Comparison of ENCODE assay signal across 25 cellular contexts in genomic region chr9:134284273-134284672, GRCh38. TPM values are rescaled to one million over a fixed set of nuclear protein-coding genes. Genes with fewer than 3 reads are reported as not detected.
A peak's percentile ranks its signal among the peaks of the same experiment; 100 is the strongest.
DNase-seq lines count a peak whose midpoint lies in the region; ATAC-seq and TF ChIP-seq lines count a peak whose summit lies in the region.
"Had no signal": no experiment of that assay in that cellular context is flagged by ENCODE, and none has a peak within 500 bp of the region (broad histone marks: within the 10 kb centered on the region; RNA-seq: fewer than 3 reads in every experiment).

No MANE protein-coding gene starts in this region.

- peak; percentile 29 for DNase-seq in SK-N-SH
- peak; percentile 56 for DNase-seq in astrocyte of the hippocampus (ENCODE audit: low read depth, low spot score)
- peak; percentile 64 to 88 (median 80) for DNase-seq in right cardiac atrium
- DNase-seq in thyroid gland: peak; percentile 94 to 98
- DNase-seq in trophoblast cell: no peak
- DNase-seq in activated CD4-positive, alpha-beta T cell treated with anti-CD3 and anti-CD28 coated beads for 36 hours: no peak
- no peak for DNase-seq in progenitor cell of endocrine pancreas (ENCODE audit: low spot score, unreplicated experiment)
- DNase-seq: 8988T; activated CD4-positive, alpha-beta T cell treated with anti-CD3 and anti-CD28 coated beads, Interleukin-2, amount 50 U/mL, for 1 hour; AML-193; DMS79; effector CD4-positive, alpha-beta T cell; KG1; mesendoderm; naive B cell; NCI-H187; NCI-H2227 treated with DMSO at 0.1 percent for 48 hours; OCI-M1; SIG-M5; stimulated activated CD4-positive, alpha-beta T cell treated with anti-CD3 and anti-CD28 coated beads, Interleukin-1b, Interleukin-23, amount 100 ng/mL, for 48 hours had no signal

- 89% methylated on average over 3 of the region's 9 CpGs for WGBS in SK-N-SH (ENCODE audit: low lambda C conversion rate)
- 73% methylated on average over 9 of the region's 9 CpGs for whole genome bisulfite sequencing in right cardiac atrium
- WGBS in thyroid gland, 2 donors: 59 to 90% methylated on average over 2 to 9 of the region's 9 CpGs
- WGBS in trophoblast cell (ENCODE audit: extremely low coverage, insufficient coverage, insufficient read length): no CpG with 5 or more reads among the region's 9 CpGs

- no peak overlapping the region for H3K18ac ChIP-seq in trophoblast cell (ENCODE audit: low read length)

- H3K9ac ChIP-seq in SK-N-SH (no peak overlapping the region), trophoblast cell (ENCODE audit: low read length) (no peak overlapping the region)

- no peak overlapping the region for H4K12ac ChIP-seq in trophoblast cell (ENCODE audit: low read depth, low read length)

- POLR2A ChIA-PET in SK-N-SH (lab: Yijun Ruan, JAX): no interaction called here
- POLR2A ChIA-PET in activated CD4-positive, alpha-beta T cell treated with anti-CD3 and anti-CD28 coated beads for 36 hours (lab: Charles Lee): no interaction called here

- TF ChIP-seq POLR2A in thyroid gland (IDR thresholded peaks at IDR 0.05): peak in 1 of 2 donors; percentile 24

- H3K9me3 ChIP-seq in SK-N-SH: no peaks in the 10 kb centered on the region
- no peaks in the 10 kb centered on the region for H3K9me3 ChIP-seq in right cardiac atrium (ENCODE audit: control insufficient read depth, low read length)
- no peaks in the 10 kb centered on the region for H3K9me3 ChIP-seq in thyroid gland
- peaks cover 5% of the 10 kb centered on the region for H3K9me3 ChIP-seq in trophoblast cell (ENCODE audit: insufficient read depth, low read depth, low read length)

- no peak overlapping the region for H3K23ac ChIP-seq in trophoblast cell (ENCODE audit: low read length)

- H3K4me1 ChIP-seq in SK-N-SH (ENCODE audit: control insufficient read depth in 1 of 2, insufficient read depth in 2 of 2, low read depth in 1 of 2, low read length in 1 of 2) (peaks cover 0 to 15% of the 10 kb centered on the region in 2 experiments; a peak in 1 of 4 replicates), right cardiac atrium (ENCODE audit: control insufficient read depth, insufficient read depth, low read length) (peaks cover 6% of the 10 kb centered on the region), thyroid gland (peaks cover 18 to 25% of the 10 kb centered on the region in 2 donors), trophoblast cell (ENCODE audit: control insufficient read depth in 1 of 2, insufficient read depth in 2 of 2, low read length in 2 of 2) (no peaks in the 10 kb centered on the region)

- H3K4ac ChIP-seq in trophoblast cell (ENCODE audit: low read depth, low read length): no peak overlapping the region

- no peak overlapping the region for H2BK120ac ChIP-seq in trophoblast cell (ENCODE audit: insufficient read depth, low read length, poor library complexity)

- H2AFZ ChIP-seq in SK-N-SH (ENCODE audit: low read depth): no peak overlapping the region
- no peak overlapping the region for H2AFZ ChIP-seq in trophoblast cell (ENCODE audit: insufficient read depth, low read length, poor library complexity)

- CTCF ChIA-PET in SK-N-SH (lab: Yijun Ruan, JAX): interaction anchor here (1.3 kb wide), 1 partner anchor 159 kb away, joined by 3 read pairs; no protein-coding TSS in a partner anchor
- CTCF ChIA-PET in activated CD4-positive, alpha-beta T cell treated with anti-CD3 and anti-CD28 coated beads for 36 hours (lab: Charles Lee): no interaction called here

- H3F3A ChIP-seq in SK-N-SH (replicated peaks; ENCODE audit: insufficient read depth): no peaks in the 10 kb centered on the region

- TF ChIP-seq EP300 in SK-N-SH (IDR thresholded peaks at IDR 0.05; ENCODE audit: borderline replicate concordance in 1 of 2, low read depth in 1 of 2, low read length in 1 of 2): no peak

- TF ChIP-seq RAD21 in SK-N-SH (IDR thresholded peaks at IDR 0.05; ENCODE audit: low read length): no peak

- no peak for TF ChIP-seq CTCF in SK-N-SH (IDR thresholded peaks at IDR 0.05)
- TF ChIP-seq CTCF in thyroid gland (IDR thresholded peaks at IDR 0.05): peak in 4 of 6 experiments; percentile 25 to 37 (median 28)
- no peak for TF ChIP-seq CTCF in progenitor cell of endocrine pancreas (IDR thresholded peaks at IDR 0.05; ENCODE audit: unreplicated experiment)

- H3K27me3 ChIP-seq in SK-N-SH (ENCODE audit: insufficient read depth): no peaks in the 10 kb centered on the region
- H3K27me3 ChIP-seq in right cardiac atrium (ENCODE audit: control insufficient read depth, insufficient read depth): no peaks in the 10 kb centered on the region
- H3K27me3 ChIP-seq in thyroid gland: no peaks in the 10 kb centered on the region
- no peaks in the 10 kb centered on the region for H3K27me3 ChIP-seq in trophoblast cell (ENCODE audit: insufficient read depth, low read length)

- ATAC-seq in SK-N-SH treated with all-trans-retinoic acid at 6 μM for 48 hours: no peak
- peak; percentile 63 to 75 for ATAC-seq in right cardiac atrium
- ATAC-seq in activated CD4-positive, alpha-beta T cell treated with anti-CD3 and anti-CD28 coated beads for 36 hours: no peak
- ATAC-seq: activated naive CD4-positive, alpha-beta T cell treated with anti-CD3 and anti-CD28 coated beads, Interleukin-2, amount 50 U/mL, for 72 hours; esophagus mucosa; GM12878 had no signal

- H3K27ac Mint-ChIP-seq in activated CD4-positive, alpha-beta T cell treated with anti-CD3 and anti-CD28 coated beads for 36 hours: no peak overlapping the region
- H3K27ac Mint-ChIP-seq in progenitor cell of endocrine pancreas: no peak overlapping the region
- H3K27ac Mint-ChIP-seq: activated naive CD4-positive, alpha-beta T cell treated with anti-CD3 and anti-CD28 coated beads, Interleukin-2, amount 50 U/mL, for 72 hours; stimulated activated memory B cell treated with anti-CD40 and anti-IgM and Interleukin-4, amounts not matched to agents 10 μg/mL and 1 μg/mL and 100 μg/mL, for 72 hours had no signal

- H3K4me2 ChIP-seq in SK-N-SH: no peak overlapping the region
- H3K4me2 ChIP-seq in trophoblast cell (ENCODE audit: low read length): no peak overlapping the region

- no peaks in the 10 kb centered on the region for H3K79me1 ChIP-seq in trophoblast cell (ENCODE audit: low read length)

- H3K79me2 ChIP-seq in SK-N-SH (ENCODE audit: insufficient read depth) (no peaks in the 10 kb centered on the region), trophoblast cell (ENCODE audit: control insufficient read depth, insufficient read depth, low read length, poor library complexity) (no peaks in the 10 kb centered on the region)

- no peaks in the 10 kb centered on the region for H3K4me1 Mint-ChIP-seq in activated CD4-positive, alpha-beta T cell treated with anti-CD3 and anti-CD28 coated beads for 36 hours
- peaks cover 10% of the 10 kb centered on the region for H3K4me1 Mint-ChIP-seq in progenitor cell of endocrine pancreas (ENCODE audit: low read depth)

- H4K8ac ChIP-seq in trophoblast cell (ENCODE audit: low read depth, low read length): no peak overlapping the region

- H3K4me3 ChIP-seq in SK-N-SH (ENCODE audit: low read depth in 2 of 2, low read length in 1 of 2) (no peak overlapping the region), right cardiac atrium (ENCODE audit: low read length) (no peak overlapping the region), thyroid gland (replicated peaks in 1 of 3) (no peak overlapping the region), trophoblast cell (ENCODE audit: low read depth, low read length) (no peak overlapping the region)
- H3K4me3 ChIP-seq: GM12878 had no signal

- intact Hi-C loops in right cardiac atrium (cut with DNase I) (no loop called here), thyroid gland (cut with DNase I) (no loop called here)
- intact Hi-C loops in activated CD4-positive, alpha-beta T cell treated with anti-CD3 and anti-CD28 coated beads for 36 hours (cut with DNase I, micrococcal nuclease): no loop called here

- no peak overlapping the region for H4K91ac ChIP-seq in trophoblast cell (ENCODE audit: low read depth, low read length)

- no peaks in the 10 kb centered on the region for H4K20me1 ChIP-seq in SK-N-SH (ENCODE audit: insufficient read depth)

- H2AK5ac ChIP-seq in trophoblast cell (ENCODE audit: low read length): no peak overlapping the region

- peaks cover 2% of the 10 kb centered on the region for H3K27me3 Mint-ChIP-seq in activated CD4-positive, alpha-beta T cell treated with anti-CD3 and anti-CD28 coated beads for 36 hours
- peaks cover 13% of the 10 kb centered on the region for H3K27me3 Mint-ChIP-seq in progenitor cell of endocrine pancreas

- H3K9me2 ChIP-seq in SK-N-SH: no peaks in the 10 kb centered on the region

- no peak overlapping the region for H3K14ac ChIP-seq in trophoblast cell (ENCODE audit: low read length)

- no peak overlapping the region for H3K4me3 Mint-ChIP-seq in activated CD4-positive, alpha-beta T cell treated with anti-CD3 and anti-CD28 coated beads for 36 hours
- no peak overlapping the region for H3K4me3 Mint-ChIP-seq in progenitor cell of endocrine pancreas (ENCODE audit: low read depth)
- H3K4me3 Mint-ChIP-seq: naive B cell; stimulated activated memory B cell treated with anti-CD40 and anti-IgM and Interleukin-4, amounts not matched to agents 10 μg/mL and 1 μg/mL and 100 μg/mL, for 72 hours had no signal

- no peaks in the 10 kb centered on the region for H3K9me3 Mint-ChIP-seq in activated CD4-positive, alpha-beta T cell treated with anti-CD3 and anti-CD28 coated beads for 36 hours (ENCODE audit: low read depth)
- H3K9me3 Mint-ChIP-seq in progenitor cell of endocrine pancreas (ENCODE audit: low read depth): no peaks in the 10 kb centered on the region
- H3K9me3 Mint-ChIP-seq: activated naive CD4-positive, alpha-beta T cell treated with anti-CD3 and anti-CD28 coated beads, Interleukin-2, amount 50 U/mL, for 72 hours; stimulated activated memory B cell treated with anti-CD40 and anti-IgM and Interleukin-4, amounts not matched to agents 10 μg/mL and 1 μg/mL and 100 μg/mL, for 72 hours had no signal

- H3K27ac ChIP-seq in SK-N-SH (ENCODE audit: low read depth in 2 of 2, low read length in 1 of 2): no peak overlapping the region
- peak overlapping the region; percentile 19 for H3K27ac ChIP-seq in right cardiac atrium (ENCODE audit: low read length)
- H3K27ac ChIP-seq in thyroid gland: peak overlapping the region; percentile 42 to 76 (median 71)
- no peak overlapping the region for H3K27ac ChIP-seq in trophoblast cell (ENCODE audit: low read depth, low read length)

- no peak overlapping the region for H2BK5ac ChIP-seq in trophoblast cell (ENCODE audit: low read depth, low read length, poor library complexity)

- H2BK12ac ChIP-seq in trophoblast cell (ENCODE audit: low read length): no peak overlapping the region

- no peaks in the 10 kb centered on the region for H3K36me3 Mint-ChIP-seq in activated CD4-positive, alpha-beta T cell treated with anti-CD3 and anti-CD28 coated beads for 36 hours (ENCODE audit: low read depth)
- no peaks in the 10 kb centered on the region for H3K36me3 Mint-ChIP-seq in progenitor cell of endocrine pancreas (ENCODE audit: insufficient read depth)
- H3K36me3 Mint-ChIP-seq: activated naive CD4-positive, alpha-beta T cell treated with anti-CD3 and anti-CD28 coated beads, Interleukin-2, amount 50 U/mL, for 72 hours; naive B cell; stimulated activated memory B cell treated with anti-CD40 and anti-IgM and Interleukin-4, amounts not matched to agents 10 μg/mL and 1 μg/mL and 100 μg/mL, for 72 hours had no signal

- no peaks in the 10 kb centered on the region for H3K36me3 ChIP-seq in SK-N-SH (replicated peaks in 1 of 2; ENCODE audit: control insufficient read depth in 1 of 2, insufficient read depth in 2 of 2, low read length in 1 of 2)
- no peaks in the 10 kb centered on the region for H3K36me3 ChIP-seq in thyroid gland
- no peaks in the 10 kb centered on the region for H3K36me3 ChIP-seq in trophoblast cell (ENCODE audit: control insufficient read depth in 1 of 2, insufficient read depth in 2 of 2, low read length in 2 of 2)

RNA-seq across cellular contexts. Expression of gene RXRA, which starts 42.0 kb away (rescaled TPM):
- polyA plus RNA-seq in SK-N-SH (2012; rRNA removed): 5.2 and 7.6 TPM in 2 replicates
- 3.4 and 5.5 TPM in 2 replicates for polyA plus RNA-seq in SK-N-SH (2012; cell fraction: cytosol; rRNA removed)
- polyA plus RNA-seq in SK-N-SH (2012; cell fraction: nucleus; rRNA removed): 8.0 and 8.8 TPM in 2 replicates
- 10 to 100 TPM; 48.1 to 72.3 (median 61.7) TPM for total RNA-seq in right cardiac atrium
- polyA plus RNA-seq in right cardiac atrium: 66.0 TPM
- total RNA-seq in thyroid gland: 10 to 100 TPM; 39.4 to 81.3 (median 67.4) TPM
- polyA plus RNA-seq in trophoblast cell (2013): 31.7 and 33.2 TPM in 2 replicates
- 10 to 100 TPM; 17.6 to 20.9 TPM for total RNA-seq in activated CD4-positive, alpha-beta T cell treated with anti-CD3 and anti-CD28 coated beads for 36 hours
- 58.4 and 64.8 TPM in 2 replicates for total RNA-seq in progenitor cell of endocrine pancreas

Comparison
In these comparisons a context has a peak if more than half of its experiments do, and no peak if none do; other contexts are left out.
1. DNase-seq: peak in SK-N-SH (single experiment), astrocyte of the hippocampus (single experiment), right cardiac atrium (3 of 3) and thyroid gland (2 of 2); none in trophoblast cell (0 of 2), activated CD4-positive, alpha-beta T cell treated with anti-CD3 and anti-CD28 coated beads for 36 hours (single experiment) and progenitor cell of endocrine pancreas (single experiment).
2. H3K27ac ChIP-seq: peak in right cardiac atrium (single experiment) and thyroid gland (3 of 3); none in SK-N-SH (0 of 2) and trophoblast cell (single experiment).
3. CTCF ChIP-seq: peak in thyroid gland (4 of 6); none in SK-N-SH (single experiment) and progenitor cell of endocrine pancreas (single experiment).
4. ATAC-seq: peak in right cardiac atrium (2 of 2); none in SK-N-SH treated with all-trans-retinoic acid at 6 μM for 48 hours (single experiment) and activated CD4-positive, alpha-beta T cell treated with anti-CD3 and anti-CD28 coated beads for 36 hours (single experiment).